In genomic region chr6:135439549-135439948, GRCh38 we compare ENCODE assay signal across 14 cellular contexts. TPM values are rescaled to one million over a fixed set of nuclear protein-coding genes. Genes with fewer than 3 reads are reported as not detected.
DNase-seq lines count a peak whose midpoint lies in the region; ATAC-seq, FAIRE-seq and TF ChIP-seq lines count a peak whose summit lies in the region.
"Had no signal": no experiment of that assay in that cellular context is flagged by ENCODE, and none has a peak within 500 bp of the region (broad histone marks: within the 10 kb centered on the region; RNA-seq: fewer than 3 reads in every experiment).

No MANE protein-coding gene starts in this region.

- TF ChIP-seq CTCF in K562 (IDR thresholded peaks at IDR 0.05 in 2 of 3, conservative IDR thresholded peaks at IDR 0.05 in 1 of 3; ENCODE audit: insufficient read depth in 2 of 3, low read depth in 1 of 3, low read length in 3 of 3) = no peak

- no TSS peak for BruUV-seq in K562 (replicated peaks; lab: Mats Ljungman, UMichigan)

- H3K36me3 Mint-ChIP-seq in activated naive CD4-positive, alpha-beta T cell treated with anti-CD3 and anti-CD28 coated beads, Interleukin-2, amount 50 U/mL, for 24 hours = peaks cover 11% of the 10 kb centered on the region
- peaks cover 5% of the 10 kb centered on the region for H3K36me3 Mint-ChIP-seq in T-cell

- no peaks in the 10 kb centered on the region for H3K27me3 Mint-ChIP-seq in activated naive CD4-positive, alpha-beta T cell treated with anti-CD3 and anti-CD28 coated beads, Interleukin-2, amount 50 U/mL, for 24 hours
- H3K27me3 Mint-ChIP-seq in T-cell = no peaks in the 10 kb centered on the region

- no peaks in the 10 kb centered on the region for H3K27me3 ChIP-seq in K562 (ENCODE audit: control insufficient read depth in 2 of 2, insufficient read depth in 2 of 2, low read length in 2 of 2)
- H3K27me3 ChIP-seq: gastrocnemius medialis, left lung had no signal

- no peaks in the 10 kb centered on the region for H3K9me1 ChIP-seq in K562 (ENCODE audit: control insufficient read depth, insufficient read depth, low read length)

- peaks cover 63% of the 10 kb centered on the region for H3K36me3 ChIP-seq in K562 (ENCODE audit: control insufficient read depth, insufficient read depth, low read length)

- no peak for TF ChIP-seq RAD21 in K562 (CRISPR knock-in tag; conservative IDR thresholded peaks at IDR 0.05 in 1 of 2, IDR thresholded peaks at IDR 0.05 in 1 of 2)

- TF ChIP-seq EP300 in K562 (IDR thresholded peaks at IDR 0.05; ENCODE audit: low read length) = no peak

- H3K4me2 ChIP-seq in K562 (ENCODE audit: insufficient read depth, low read length) = no peak overlapping the region

- intact Hi-C loops in K562 (cut with micrococcal nuclease) = loop anchor here (1.0 to 10.0 kb wide), 8 partner anchors 222 to 1265 kb away; partner anchors contain the start of gene MYB

- H3K9me3 Mint-ChIP-seq in activated naive CD4-positive, alpha-beta T cell treated with anti-CD3 and anti-CD28 coated beads, Interleukin-2, amount 50 U/mL, for 24 hours = no peaks in the 10 kb centered on the region
- H3K9me3 Mint-ChIP-seq in T-cell = peaks cover 0 to 3% (median 0%) of the 10 kb centered on the region in 3 donors
- H3K9me3 Mint-ChIP-seq: nephron had no signal

- peak overlapping the region; percentile 2 for H3K4me3 Mint-ChIP-seq in activated naive CD4-positive, alpha-beta T cell treated with anti-CD3 and anti-CD28 coated beads, Interleukin-2, amount 50 U/mL, for 24 hours
- peak overlapping the region in 1 of 3 donors; percentile 14 for H3K4me3 Mint-ChIP-seq in T-cell
- H3K4me3 Mint-ChIP-seq: nephron had no signal

- no peaks in the 10 kb centered on the region for H3K9me3 ChIP-seq in K562 (replicated peaks; ENCODE audit: control insufficient read depth, insufficient read depth, low read depth, low read length)
- H3K9me3 ChIP-seq: gastrocnemius medialis, left lung had no signal

- H4K20me1 ChIP-seq in K562 (replicated peaks; ENCODE audit: control insufficient read depth, insufficient read depth, low read length) = no peaks in the 10 kb centered on the region

- H2AFZ ChIP-seq in K562 (ENCODE audit: low read depth, low read length) = no peak overlapping the region

- H3K4me3 ChIP-seq in K562 = no peak overlapping the region
- H3K4me3 ChIP-seq: gastrocnemius medialis, left lung had no signal

- CTCF ChIA-PET in T-cell (lab: Charles Lee) = interaction anchor here (0.6 to 1.0 kb wide), 3 partner anchors 11 to 1398 kb away, joined by 3 to 5 read pairs (median 3); no protein-coding TSS in a partner anchor
- CTCF ChIA-PET in K562 (lab: Yijun Ruan, JAX; ENCODE audit: low intra/inter-chr PET ratio) = interaction anchor here (0.6 to 2.0 kb wide), 6 partner anchors 294 to 1328 kb away, joined by 3 to 18 read pairs (median 4); no protein-coding TSS in a partner anchor

- DNase-seq in activated naive CD4-positive, alpha-beta T cell treated with anti-CD3 and anti-CD28 coated beads, Interleukin-2, amount 50 U/mL, for 16 hours = no peak
- DNase-seq in T-cell (no peak), K562 (ENCODE audit: extremely low read depth in 1 of 4, low spot score in 3 of 4) (no peak), frontal cortex (ENCODE audit: low spot score in 2 of 2) (no peak), retina (no peak)
- DNase-seq: activated CD4-positive, CD25-positive, alpha-beta regulatory T cell treated with anti-CD3 and anti-CD28 coated beads, Interleukin-2, amount 50 U/mL, for 72 hours; CD8-positive, alpha-beta T cell; DMS153; gastrocnemius medialis; left lung; posterior cingulate gyrus had no signal

- no peak overlapping the region for H3K27ac ChIP-seq in K562 (ENCODE audit: extremely low read depth, low read depth, low read length)
- H3K27ac ChIP-seq: gastrocnemius medialis, left lung had no signal

- ATAC-seq in T-cell (replicated peaks in 1 of 4) (no peak), K562 (no peak; the same call in 2 of the 3 replicates), HG03460 (IDR thresholded peaks at IDR 0.05; ENCODE audit: unreplicated experiment) (no peak)
- ATAC-seq: gastrocnemius medialis, left lung had no signal

- POLR2A ChIA-PET in T-cell (lab: Charles Lee) = no interaction called here
- POLR2A ChIA-PET in K562 (lab: Yijun Ruan, JAX) = interaction anchor here (0.7 to 2.2 kb wide), 2 partner anchors 10 to 385 kb away, joined by 3 to 9 read pairs; partner anchors contain the start of gene HBS1L

- H3K4me1 ChIP-seq in K562 (replicated peaks in 1 of 2; ENCODE audit: control insufficient read depth in 2 of 2, insufficient read depth in 2 of 2, low read length in 2 of 2) = peaks cover 0 to 8% of the 10 kb centered on the region in 2 experiments; a peak in 3 of 5 replicates
- H3K4me1 ChIP-seq: gastrocnemius medialis had no signal

- WGBS in K562 (ENCODE audit: insufficient coverage, low coverage, missing lambda C conversion rate) = 37% methylated on average over 4 of the region's 4 CpGs

- no peaks in the 10 kb centered on the region for H3K79me2 ChIP-seq in K562 (ENCODE audit: control insufficient read depth, insufficient read depth, low read length)

- no peak for TF ChIP-seq POLR2A in K562 (conservative IDR thresholded peaks at IDR 0.05)

- H3K4me1 Mint-ChIP-seq in activated naive CD4-positive, alpha-beta T cell treated with anti-CD3 and anti-CD28 coated beads, Interleukin-2, amount 50 U/mL, for 24 hours = peaks cover 22% of the 10 kb centered on the region
- peaks cover 18 to 19% (median 18%) of the 10 kb centered on the region in 3 donors for H3K4me1 Mint-ChIP-seq in T-cell
- H3K4me1 Mint-ChIP-seq: nephron had no signal

- peak overlapping the region; percentile 44 for H3K27ac Mint-ChIP-seq in activated naive CD4-positive, alpha-beta T cell treated with anti-CD3 and anti-CD28 coated beads, Interleukin-2, amount 50 U/mL, for 24 hours
- H3K27ac Mint-ChIP-seq in T-cell = peak overlapping the region; percentile 9 to 82
- H3K27ac Mint-ChIP-seq: nephron had no signal

- FAIRE-seq in K562 (lab: Jason Lieb, UNC) (no peak), frontal cortex (lab: Jason Lieb, UNC) (no peak)

- no peak overlapping the region for H3K9ac ChIP-seq in K562 (ENCODE audit: insufficient read depth in 1 of 2, low read depth in 2 of 2, low read length in 2 of 2)

- in situ Hi-C loops in K562 (cut with MboI) = loop anchor here (25.0 kb wide), 1 partner anchor 1277 kb away; no protein-coding TSS in a partner anchor

TF ChIP-seq in K562, 482 proteins besides CTCF, POLR2A, EP300 and RAD21 (continues in another document):
- TF ChIP-seq USF1 (CRISPR knock-in tag; IDR thresholded peaks at IDR 0.05) = no peak
- no peak for TF ChIP-seq SETDB1 (IDR thresholded peaks at IDR 0.05; ENCODE audit: low read length)
- TF ChIP-seq MEF2D (tag; conservative IDR thresholded peaks at IDR 0.05; ENCODE audit: low read depth) = no peak
- TF ChIP-seq SLC30A9 (CRISPR knock-in tag; IDR thresholded peaks at IDR 0.05) = no peak
- peak; percentile 35; the same call in 1 of the 2 replicates for TF ChIP-seq FOSL1 (tag; conservative IDR thresholded peaks at IDR 0.05)
- no peak for TF ChIP-seq MYBL2 (IDR thresholded peaks at IDR 0.05; ENCODE audit: low read depth)
- TF ChIP-seq MYBL2 (CRISPR knock-in tag; IDR thresholded peaks at IDR 0.05; ENCODE audit: borderline replicate concordance) = no peak
- no peak for TF ChIP-seq MITF (IDR thresholded peaks at IDR 0.05)

RNA-seq across cellular contexts. Expression of gene AHI1, which starts 58.0 kb away (rescaled TPM):
- total RNA-seq in T-cell = 10 to 100 TPM in 4 of 5 donors, 1 to 10 TPM in 1; 9.6 to 27.6 (median 15.8) TPM
- 51.8 and 267 TPM in 2 replicates for total RNA-seq in K562 (2011; cell fraction: chromatin; rRNA removed; ENCODE audit: low replicate concordance)
- 24.5 and 37.9 TPM in 2 replicates for total RNA-seq in K562 (2011; cell fraction: nucleolus; rRNA removed)
- total RNA-seq in K562 (2011; cell fraction: nucleoplasm; rRNA removed) = 73.0 and 108 TPM in 2 replicates
- total RNA-seq in K562 (2014; rRNA removed) = 23.8 and 26.2 TPM in 2 replicates
- total RNA-seq in K562 (2014; rRNA removed; fragmentation: Illumina TruSeq; extraction: Trizol) = 45.6 and 54.3 TPM in 2 replicates
- 37.1 and 41.1 TPM in 2 replicates for total RNA-seq in K562 (2015; rRNA removed; fragmentation: Illumina TruSeq; extraction: Trizol)
- 30.9 and 33.8 TPM in 2 replicates for total RNA-seq in K562 (2021)
- 39.6 and 54.9 TPM in 2 replicates for polyA plus RNA-seq in K562 (2011; rRNA removed)
- 6.8 and 11.1 TPM in 2 replicates for polyA plus RNA-seq in K562 (2011; cell fraction: cytosol; rRNA removed)
- 63.7 and 78.6 TPM in 2 replicates for polyA plus RNA-seq in K562 (2011; cell fraction: nucleus; rRNA removed)
- 19.1 and 23.8 TPM in 2 replicates for polyA plus RNA-seq in K562 (2012)
- polyA plus RNA-seq in K562 (2014; fragmentation: Illumina TruSeq; extraction: Trizol) = 30.0 and 34.8 TPM in 2 replicates
- polyA plus RNA-seq in K562 (2014; fragmentation: Nextera tagmentation; extraction: Ambion mirVana) = 10 to 100 TPM; 24.7 to 27.7 TPM
- 24.1 and 32.2 TPM in 2 replicates for polyA plus RNA-seq in K562 (2014; rRNA removed)
- 104 and 113 TPM in 2 replicates for polyA minus RNA-seq in K562 (2011; rRNA and poly(A)+ RNA removed)
- 19.1 and 22.9 TPM in 2 replicates for polyA minus RNA-seq in K562 (2011; cell fraction: cytosol; rRNA and poly(A)+ RNA removed)
- polyA minus RNA-seq in K562 (2011; cell fraction: nucleus; rRNA and poly(A)+ RNA removed) = 73.5 and 131 TPM in 2 replicates
- 42.8 TPM for total RNA-seq in frontal cortex
